11 cellular contexts compared by ENCODE assay signal in genomic region chr14:35963209-35963608, GRCh38.
DNase-seq lines count a peak whose midpoint lies in the region; ATAC-seq and TF ChIP-seq lines count a peak whose summit lies in the region.
"Had no signal": no experiment of that assay in that cellular context is flagged by ENCODE, and none has a peak within 500 bp of the region (broad histone marks: within the 10 kb centered on the region; RNA-seq: fewer than 3 reads in every experiment).

No MANE protein-coding gene starts in this region.

- H3K9me3 Mint-ChIP-seq in stimulated activated naive B cell treated with anti-CD40 and anti-IgM and Interleukin-4, amounts not matched to agents 10 μg/mL and 1 μg/mL and 100 μg/mL, for 72 hours, result no peaks in the 10 kb centered on the region

- H3K27ac ChIP-seq in brain microvascular endothelial cell, result no peak overlapping the region
- H3K27ac ChIP-seq: cardiac muscle cell, uterus had no signal

- peaks cover 7% of the 10 kb centered on the region in 2 donors for H3K27me3 Mint-ChIP-seq in stimulated activated naive B cell treated with anti-CD40 and anti-IgM and Interleukin-4, amounts not matched to agents 10 μg/mL and 1 μg/mL and 100 μg/mL, for 72 hours

- no peaks in the 10 kb centered on the region for H3K36me3 Mint-ChIP-seq in stimulated activated naive B cell treated with anti-CD40 and anti-IgM and Interleukin-4, amounts not matched to agents 10 μg/mL and 1 μg/mL and 100 μg/mL, for 72 hours

- DNase-seq in NCI-H82 (lab: John Stamatoyannopoulos, UW) (peak; percentile 9), NCI-H82 treated with DMSO at 0.1 percent for 48 hours (lab: John Stamatoyannopoulos, UW; ENCODE audit: unreplicated experiment) (no peak), brain microvascular endothelial cell (no peak), activated gamma-delta T cell (lab: John Stamatoyannopoulos, UW) (no peak)
- no peak for DNase-seq in stimulated activated naive B cell treated with anti-CD40 and anti-IgM and Interleukin-4, amounts not matched to agents 10 μg/mL and 1 μg/mL and 100 μg/mL, for 72 hours
- no peak for DNase-seq in stimulated activated CD4-positive, alpha-beta T cell treated with anti-CD3 and anti-CD28 coated beads, Interleukin-2, amount 100 ng/mL, for 48 hours
- DNase-seq: NCI-H2171 treated with DMSO at 0.1 percent for 48 hours, uterus had no signal

- H3K27ac Mint-ChIP-seq in stimulated activated naive B cell treated with anti-CD40 and anti-IgM and Interleukin-4, amounts not matched to agents 10 μg/mL and 1 μg/mL and 100 μg/mL, for 72 hours, result no peak overlapping the region

- in situ Hi-C loops in brain microvascular endothelial cell (cut with HindIII; ENCODE audit: low pct_ligation_motif_present, low sequenced_read_pairs), result no loop called here

- H3K36me3 ChIP-seq in brain microvascular endothelial cell (replicated peaks), result no peaks in the 10 kb centered on the region
- H3K36me3 ChIP-seq: cardiac muscle cell, uterus had no signal

- no peak overlapping the region for H3K4me3 ChIP-seq in brain microvascular endothelial cell (ENCODE audit: low read depth, low read length)
- H3K4me3 ChIP-seq: cardiac muscle cell, uterus had no signal

- TF ChIP-seq CTCF in brain microvascular endothelial cell (IDR thresholded peaks at IDR 0.05; ENCODE audit: low read depth, low read length, missing control alignments), result peak; percentile 33

- no peaks in the 10 kb centered on the region for H3K4me1 Mint-ChIP-seq in stimulated activated naive B cell treated with anti-CD40 and anti-IgM and Interleukin-4, amounts not matched to agents 10 μg/mL and 1 μg/mL and 100 μg/mL, for 72 hours

- H3K4me3 Mint-ChIP-seq in stimulated activated naive B cell treated with anti-CD40 and anti-IgM and Interleukin-4, amounts not matched to agents 10 μg/mL and 1 μg/mL and 100 μg/mL, for 72 hours, result no peak overlapping the region

- ATAC-seq in HG03565 (IDR thresholded peaks at IDR 0.05; ENCODE audit: unreplicated experiment) (peak; percentile 68), GM21423 (IDR thresholded peaks at IDR 0.05; ENCODE audit: unreplicated experiment) (no peak)
- peak; percentile 31 to 33 for ATAC-seq in stimulated activated naive B cell treated with anti-CD40 and anti-IgM and Interleukin-4, amounts not matched to agents 10 μg/mL and 1 μg/mL and 100 μg/mL, for 72 hours (replicated peaks)

- H3K27me3 ChIP-seq in brain microvascular endothelial cell (replicated peaks), result no peaks in the 10 kb centered on the region
- H3K27me3 ChIP-seq: cardiac muscle cell, uterus had no signal
